19 cellular contexts compared by ENCODE assay signal in the genomic region with DNA sequence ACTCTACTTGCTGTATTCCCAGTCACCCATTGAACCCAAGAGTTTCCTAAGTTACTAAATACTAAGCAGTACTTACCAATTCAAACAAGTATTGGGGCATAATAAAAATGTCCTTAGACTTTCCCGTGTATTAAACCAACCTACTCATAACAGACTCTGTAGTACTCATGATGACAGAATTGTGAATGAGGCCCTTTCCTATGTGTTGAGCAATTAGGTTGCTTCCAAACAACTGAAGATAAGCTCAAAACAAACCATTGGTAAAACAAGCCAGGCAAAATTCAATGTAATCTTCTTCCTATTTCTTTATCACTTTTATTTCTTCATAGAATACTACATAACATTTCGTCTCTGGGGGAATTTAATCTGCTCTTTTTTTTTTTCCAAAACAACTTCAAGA.
"Had no signal": no experiment of that assay in that cellular context is flagged by ENCODE, and none has a peak within 500 bp of the region (broad histone marks: within the 10 kb centered on the region; RNA-seq: fewer than 3 reads in every experiment).

No MANE protein-coding gene starts in this region.

- DNase-seq: effector CD4-positive, alpha-beta T cell; endodermal cell; glutamatergic neuron; left lung; lower lobe of right lung; naive B cell; occipital lobe; pancreas; right cardiac atrium; stimulated activated CD4-positive, alpha-beta T cell treated with anti-CD3 and anti-CD28 coated beads, Interleukin-15, amount 100 ng/mL, for 24 hours; stimulated activated CD4-positive, alpha-beta T cell treated with anti-CD3 and anti-CD28 coated beads, Interleukin-1b, Interleukin-23, amount 100 ng/mL, for 48 hours; stimulated activated CD4-positive, alpha-beta T cell treated with anti-CD3 and anti-CD28 coated beads, Interleukin-4, amount 100 ng/mL, for 24 hours; testis; transverse colon had no signal

- H3K27ac ChIP-seq: coronary artery, gastroesophageal sphincter, left lung, lower lobe of right lung, pancreas, testis, transverse colon had no signal

- H3K4me1 ChIP-seq: gastroesophageal sphincter, left lung, lower lobe of right lung, pancreas, testis had no signal

- H3K27me3 ChIP-seq: gastroesophageal sphincter, left lung, pancreas, testis, transverse colon had no signal

- FAIRE-seq: endothelial cell of umbilical vein, keratinocyte, pancreas had no signal

- H3K4me3 ChIP-seq: coronary artery, gastroesophageal sphincter, left lung, lower lobe of right lung, pancreas, smooth muscle cell, testis, transverse colon had no signal

- H3K4me2 ChIP-seq: smooth muscle cell had no signal

- H3K9me3 ChIP-seq: gastroesophageal sphincter, left lung, lower lobe of right lung, pancreas, testis, transverse colon had no signal

- H3K36me3 ChIP-seq: gastroesophageal sphincter, left lung, lower lobe of right lung, pancreas, transverse colon had no signal
